In genomic region chr12:1425396-1425729, GRCh38 we compare ENCODE assay signal across 23 cellular contexts.
A peak's percentile ranks its signal among the peaks of the same experiment; 100 is the strongest.
DNase-seq lines count a peak whose midpoint lies in the region; ATAC-seq and TF ChIP-seq lines count a peak whose summit lies in the region.
"Had no signal": no experiment of that assay in that cellular context is flagged by ENCODE, and none has a peak within 500 bp of the region (broad histone marks: within the 10 kb centered on the region; RNA-seq: fewer than 3 reads in every experiment).

No MANE protein-coding gene starts in this region.

- H3K18ac ChIP-seq in trophoblast cell (ENCODE audit: low read length) = no peak overlapping the region

- H3K27me3 Mint-ChIP-seq in activated T-cell treated with anti-CD3 and anti-CD28 coated beads, Interleukin-2, amount 50 U/mL, for 72 hours (ENCODE audit: low read depth) = no peaks in the 10 kb centered on the region
- peaks cover 2% of the 10 kb centered on the region for H3K27me3 Mint-ChIP-seq in endodermal cell (ENCODE audit: insufficient read depth)
- H3K27me3 Mint-ChIP-seq in T-helper 17 cell = no peaks in the 10 kb centered on the region
- H3K27me3 Mint-ChIP-seq: IgD-negative memory B cell had no signal

- no peak for DNase-seq in activated T-cell treated with anti-CD3 and anti-CD28 coated beads, Interleukin-2, amount 50 U/mL, for 72 hours
- no peak for DNase-seq in activated T-cell treated with anti-CD3 and anti-CD28 coated beads, Interleukin-2, amount 50 U/mL, for 48 hours
- no peak for DNase-seq in endodermal cell
- DNase-seq in trophoblast cell = peak; percentile 66 to 76
- DNase-seq in T-helper 17 cell = no peak
- no peak for DNase-seq in NCI-H146 (lab: John Stamatoyannopoulos, UW)
- no peak for DNase-seq in 8988T
- DNase-seq: AML-193; C1 segment of cervical spinal cord; Calu3; CD8-positive, alpha-beta memory T cell; Kasumi-1; NCI-H1694 treated with DMSO at 0.1 percent for 48 hours; NCI-H2081 treated with DMSO at 0.1 percent for 48 hours; NCI-H2171 treated with DMSO at 0.1 percent for 48 hours; NCI-H446; NCI-H526; Right ventricle myocardium superior had no signal

- H3K4me1 Mint-ChIP-seq in activated T-cell treated with anti-CD3 and anti-CD28 coated beads, Interleukin-2, amount 50 U/mL, for 72 hours (ENCODE audit: low read depth) = peaks cover 19% of the 10 kb centered on the region
- H3K4me1 Mint-ChIP-seq in endodermal cell (peaks cover 13% of the 10 kb centered on the region), T-helper 17 cell (peaks cover 13% of the 10 kb centered on the region)

- H3K27me3 ChIP-seq in KMS-11 (ENCODE audit: insufficient read depth, low read depth) (no peaks in the 10 kb centered on the region), endodermal cell (ENCODE audit: control insufficient read depth, insufficient read depth, low read length, poor library complexity, severe bottlenecking) (no peaks in the 10 kb centered on the region), trophoblast cell (ENCODE audit: insufficient read depth, low read length) (no peaks in the 10 kb centered on the region)

- H2BK5ac ChIP-seq in trophoblast cell (ENCODE audit: low read depth, low read length, poor library complexity) = no peak overlapping the region

- no peak overlapping the region for H3K4ac ChIP-seq in trophoblast cell (ENCODE audit: low read depth, low read length)

- H2AFZ ChIP-seq in KMS-11 (ENCODE audit: low read depth) = no peak overlapping the region
- no peak overlapping the region for H2AFZ ChIP-seq in trophoblast cell (ENCODE audit: insufficient read depth, low read length, poor library complexity)
- H2AFZ ChIP-seq: GM23338 had no signal

- H2BK12ac ChIP-seq in trophoblast cell (ENCODE audit: low read length) = no peak overlapping the region

- ATAC-seq in activated T-cell treated with anti-CD3 and anti-CD28 coated beads, Interleukin-2, amount 50 U/mL, for 72 hours (replicated peaks in 1 of 2) = peak in 1 of 2 donors; percentile 54
- ATAC-seq in T-helper 17 cell = no peak
- ATAC-seq: GM23338 had no signal

- no peak overlapping the region for H4K91ac ChIP-seq in trophoblast cell (ENCODE audit: low read depth, low read length)

- no peak overlapping the region for H2BK120ac ChIP-seq in trophoblast cell (ENCODE audit: insufficient read depth, low read length, poor library complexity)

- TF ChIP-seq CTCF in KMS-11 (conservative IDR thresholded peaks at IDR 0.05; ENCODE audit: low read depth, low read length) (no peak), endodermal cell (conservative IDR thresholded peaks at IDR 0.05) (no peak)

- H4K20me1 ChIP-seq in KMS-11 (ENCODE audit: insufficient read depth) = no peaks in the 10 kb centered on the region

- no peak overlapping the region for H3K23ac ChIP-seq in trophoblast cell (ENCODE audit: low read length)

- H3K4me1 ChIP-seq in KMS-11 (ENCODE audit: low read depth, poor library complexity, severe bottlenecking) = peaks cover 83% of the 10 kb centered on the region
- H3K4me1 ChIP-seq in endodermal cell (ENCODE audit: control insufficient read depth, insufficient read depth, low read length) = no peaks in the 10 kb centered on the region
- H3K4me1 ChIP-seq in trophoblast cell (ENCODE audit: control insufficient read depth in 1 of 2, insufficient read depth in 2 of 2, low read length in 2 of 2) = peaks cover 0 to 2% of the 10 kb centered on the region in 2 experiments
- H3K4me1 ChIP-seq: HAP-1 had no signal

- H3K9me3 Mint-ChIP-seq in activated T-cell treated with anti-CD3 and anti-CD28 coated beads, Interleukin-2, amount 50 U/mL, for 72 hours = peaks cover 0 to 10% of the 10 kb centered on the region in 2 donors
- H3K9me3 Mint-ChIP-seq in endodermal cell = peaks cover 29% of the 10 kb centered on the region

- H4K8ac ChIP-seq in trophoblast cell (ENCODE audit: low read depth, low read length) = no peak overlapping the region

- peaks cover 27% of the 10 kb centered on the region for H3K9me3 ChIP-seq in endodermal cell (ENCODE audit: control insufficient read depth, low read length)
- peaks cover 1% of the 10 kb centered on the region for H3K9me3 ChIP-seq in trophoblast cell (ENCODE audit: insufficient read depth, low read depth, low read length)
- H3K9me3 ChIP-seq in T-helper 17 cell (ENCODE audit: control insufficient read depth, low read length, poor library complexity, severe bottlenecking) = peaks cover 2% of the 10 kb centered on the region

- H3K4me3 ChIP-seq in KMS-11 (IDR thresholded peaks at IDR 0.05; ENCODE audit: insufficient read depth, low read depth, low read length) = no peak overlapping the region
- no peak overlapping the region for H3K4me3 ChIP-seq in endodermal cell (ENCODE audit: low read length)
- no peak overlapping the region for H3K4me3 ChIP-seq in trophoblast cell (ENCODE audit: low read depth, low read length)
- H3K4me3 ChIP-seq: GM23338, HAP-1 had no signal

- no peaks in the 10 kb centered on the region for H3K79me1 ChIP-seq in trophoblast cell (ENCODE audit: low read length)

- no peak overlapping the region for H4K12ac ChIP-seq in trophoblast cell (ENCODE audit: low read depth, low read length)

- no peak overlapping the region for H3K14ac ChIP-seq in trophoblast cell (ENCODE audit: low read length)

- peak overlapping the region in 1 of 2 donors; percentile 49 for H3K4me3 Mint-ChIP-seq in activated T-cell treated with anti-CD3 and anti-CD28 coated beads, Interleukin-2, amount 50 U/mL, for 72 hours
- H3K4me3 Mint-ChIP-seq in endodermal cell (no peak overlapping the region), T-helper 17 cell (no peak overlapping the region)
- H3K4me3 Mint-ChIP-seq: CD8-positive, alpha-beta memory T cell; GM23338 had no signal

- H3K27ac ChIP-seq in KMS-11 (peak overlapping the region; percentile 99), endodermal cell (ENCODE audit: low read depth, low read length) (no peak overlapping the region), trophoblast cell (ENCODE audit: low read depth, low read length) (no peak overlapping the region)
- H3K27ac ChIP-seq: 22Rv1 had no signal

- peaks cover 19 to 23% of the 10 kb centered on the region in 2 donors for H3K36me3 Mint-ChIP-seq in activated T-cell treated with anti-CD3 and anti-CD28 coated beads, Interleukin-2, amount 50 U/mL, for 72 hours (ENCODE audit: insufficient read depth in 2 of 2)
- peaks cover 33% of the 10 kb centered on the region for H3K36me3 Mint-ChIP-seq in endodermal cell (ENCODE audit: low read depth)
- no peaks in the 10 kb centered on the region for H3K36me3 Mint-ChIP-seq in T-helper 17 cell (ENCODE audit: low read depth)

- H3K4me2 ChIP-seq in KMS-11 = peak overlapping the region; percentile 75
- H3K4me2 ChIP-seq in trophoblast cell (ENCODE audit: low read length) = no peak overlapping the region
- H3K4me2 ChIP-seq: GM23338 had no signal

- no peak overlapping the region for H2AK5ac ChIP-seq in trophoblast cell (ENCODE audit: low read length)

- peak overlapping the region; percentile 82; the same call in 1 of the 2 replicates for H3K9ac ChIP-seq in KMS-11
- H3K9ac ChIP-seq in endodermal cell (ENCODE audit: extremely low read depth, low read length, poor library complexity, severe bottlenecking) = no peak overlapping the region
- H3K9ac ChIP-seq in trophoblast cell (ENCODE audit: low read length) = no peak overlapping the region

- H3K27ac Mint-ChIP-seq in activated T-cell treated with anti-CD3 and anti-CD28 coated beads, Interleukin-2, amount 50 U/mL, for 72 hours = peak overlapping the region; percentile 88
- H3K27ac Mint-ChIP-seq in endodermal cell (peak overlapping the region; percentile 4), T-helper 17 cell (no peak overlapping the region)
- H3K27ac Mint-ChIP-seq: GM23338 had no signal

- H3K79me2 ChIP-seq in KMS-11 (ENCODE audit: insufficient read depth, low read depth) (no peaks in the 10 kb centered on the region; the same call in 1 of the 2 replicates), trophoblast cell (ENCODE audit: control insufficient read depth, insufficient read depth, low read length, poor library complexity) (no peaks in the 10 kb centered on the region)

- H3K36me3 ChIP-seq in KMS-11 (ENCODE audit: insufficient read depth) (no peaks in the 10 kb centered on the region), endodermal cell (ENCODE audit: control insufficient read depth, insufficient read depth, low read length) (peaks cover 5% of the 10 kb centered on the region), trophoblast cell (ENCODE audit: control insufficient read depth in 1 of 2, insufficient read depth in 2 of 2, low read length in 2 of 2) (peaks cover 0 to 3% of the 10 kb centered on the region in 2 experiments)
- H3K36me3 ChIP-seq: HAP-1 had no signal

- 92 to 95% methylated on average over 3 of the region's 3 CpGs for WGBS in endodermal cell (ENCODE audit: insufficient coverage in 1 of 2, insufficient read length in 1 of 2), 2 experiments
- WGBS in trophoblast cell (ENCODE audit: extremely low coverage, insufficient coverage, insufficient read length) = no CpG with 5 or more reads among the region's 3 CpGs

Comparison
In these comparisons a context has a peak if more than half of its experiments do, and no peak if none do; other contexts are left out.
1. DNase-seq: peak in trophoblast cell (2 of 2); none in activated T-cell treated with anti-CD3 and anti-CD28 coated beads, Interleukin-2, amount 50 U/mL, for 72 hours (0 of 2), activated T-cell treated with anti-CD3 and anti-CD28 coated beads, Interleukin-2, amount 50 U/mL, for 48 hours (0 of 2), endodermal cell (single experiment), T-helper 17 cell (0 of 3), NCI-H146 (single experiment) and 8988T (single experiment).